ENCODE assay signal across 1 cellular context in the genomic region with DNA sequence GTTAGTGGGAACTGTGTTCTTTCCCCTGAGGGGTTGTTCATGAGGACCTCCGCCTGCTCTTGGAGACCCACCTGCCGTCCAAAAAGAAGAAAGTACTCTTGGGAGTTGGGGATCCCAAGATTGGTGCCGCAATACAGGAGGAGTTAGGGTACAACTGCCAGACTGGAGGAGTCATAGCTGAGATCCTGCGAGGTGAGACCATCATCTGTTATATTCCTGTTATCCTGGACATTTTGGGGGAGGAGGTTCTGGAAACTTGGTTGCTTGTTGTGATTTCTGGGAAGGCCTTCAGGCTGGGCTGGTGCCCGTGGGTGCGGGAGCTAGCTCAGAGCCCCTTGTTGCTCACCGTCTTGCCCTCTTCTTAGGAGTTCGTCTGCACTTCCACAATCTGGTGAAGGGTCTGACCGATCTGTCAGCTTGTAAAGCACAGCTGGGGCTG.
TF ChIP-seq lines count a peak whose summit lies in the region.

No MANE protein-coding gene starts in this region.

TF ChIP-seq in IMR-90, 13 proteins besides CTCF, POLR2A, EP300 and RAD21:
- TF ChIP-seq FOS (IDR thresholded peaks at IDR 0.05; ENCODE audit: low read depth, low read length) (no peak), MXI1 (IDR thresholded peaks at IDR 0.05; ENCODE audit: borderline replicate concordance, low read depth, low read length) (no peak), CEBPB (IDR thresholded peaks at IDR 0.05; ENCODE audit: low read depth, low read length) (no peak), USF2 (IDR thresholded peaks at IDR 0.05; ENCODE audit: low read depth, low read length) (no peak), BHLHE40 (IDR thresholded peaks at IDR 0.05; ENCODE audit: low read depth, low read length) (no peak), MAFK (IDR thresholded peaks at IDR 0.05; ENCODE audit: low read depth, low read length) (no peak), MAZ (IDR thresholded peaks at IDR 0.05; ENCODE audit: borderline replicate concordance, low read depth, low read length) (no peak), NFE2L2 (IDR thresholded peaks at IDR 0.05; ENCODE audit: low read depth, low read length) (no peak), CHD1 (IDR thresholded peaks at IDR 0.05; ENCODE audit: low read depth, low read length) (no peak), ELK1 (IDR thresholded peaks at IDR 0.05; ENCODE audit: borderline replicate concordance, low read depth, low read length) (no peak), RCOR1 (IDR thresholded peaks at IDR 0.05; ENCODE audit: insufficient replicate concordance, low read length) (no peak), SMC3 (IDR thresholded peaks at IDR 0.05; ENCODE audit: low read depth, low read length) (no peak), RFX5 (IDR thresholded peaks at IDR 0.05; ENCODE audit: low read depth, low read length) (no peak)
